ENCODE assay signal across 1 cellular context in the genomic region with DNA sequence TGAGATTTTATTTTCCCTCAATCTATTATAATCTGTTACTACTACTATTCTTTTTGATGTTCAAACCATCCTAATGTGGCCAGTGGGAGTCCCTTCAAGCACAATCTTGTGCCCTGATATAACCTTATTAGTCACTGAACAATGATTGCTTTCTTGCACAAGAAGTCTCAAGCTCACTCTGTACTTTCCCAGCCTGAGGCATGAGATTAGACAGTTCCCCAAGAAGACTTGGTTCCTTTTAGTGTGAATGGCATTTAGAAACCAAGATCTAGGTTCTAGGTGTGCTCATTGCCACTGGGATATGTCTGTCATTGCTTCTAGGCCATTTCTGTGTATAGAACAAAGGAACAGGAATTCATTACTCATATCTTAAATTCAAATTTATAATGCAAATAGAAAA.
TF ChIP-seq lines count a peak whose summit lies in the region.

No MANE protein-coding gene starts in this region.

TF ChIP-seq in IMR-90, 13 proteins besides CTCF, POLR2A, EP300 and RAD21:
- no peak for TF ChIP-seq CHD1 (IDR thresholded peaks at IDR 0.05; ENCODE audit: low read depth, low read length)
- no peak for TF ChIP-seq MXI1 (IDR thresholded peaks at IDR 0.05; ENCODE audit: borderline replicate concordance, low read depth, low read length)
- TF ChIP-seq BHLHE40 (IDR thresholded peaks at IDR 0.05; ENCODE audit: low read depth, low read length): no peak
- TF ChIP-seq, protein P1, sequence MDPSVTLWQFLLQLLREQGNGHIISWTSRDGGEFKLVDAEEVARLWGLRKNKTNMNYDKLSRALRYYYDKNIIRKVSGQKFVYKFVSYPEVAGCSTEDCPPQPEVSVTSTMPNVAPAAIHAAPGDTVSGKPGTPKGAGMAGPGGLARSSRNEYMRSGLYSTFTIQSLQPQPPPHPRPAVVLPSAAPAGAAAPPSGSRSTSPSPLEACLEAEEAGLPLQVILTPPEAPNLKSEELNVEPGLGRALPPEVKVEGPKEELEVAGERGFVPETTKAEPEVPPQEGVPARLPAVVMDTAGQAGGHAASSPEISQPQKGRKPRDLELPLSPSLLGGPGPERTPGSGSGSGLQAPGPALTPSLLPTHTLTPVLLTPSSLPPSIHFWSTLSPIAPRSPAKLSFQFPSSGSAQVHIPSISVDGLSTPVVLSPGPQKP (IDR thresholded peaks at IDR 0.05; ENCODE audit: borderline replicate concordance, low read depth, low read length): no peak
- TF ChIP-seq FOS (IDR thresholded peaks at IDR 0.05; ENCODE audit: low read depth, low read length): no peak
- TF ChIP-seq CEBPB (IDR thresholded peaks at IDR 0.05; ENCODE audit: low read depth, low read length): no peak
- no peak for TF ChIP-seq MAZ (IDR thresholded peaks at IDR 0.05; ENCODE audit: borderline replicate concordance, low read depth, low read length)
- no peak for TF ChIP-seq RCOR1 (IDR thresholded peaks at IDR 0.05; ENCODE audit: insufficient replicate concordance, low read length)
- TF ChIP-seq, protein P2, sequence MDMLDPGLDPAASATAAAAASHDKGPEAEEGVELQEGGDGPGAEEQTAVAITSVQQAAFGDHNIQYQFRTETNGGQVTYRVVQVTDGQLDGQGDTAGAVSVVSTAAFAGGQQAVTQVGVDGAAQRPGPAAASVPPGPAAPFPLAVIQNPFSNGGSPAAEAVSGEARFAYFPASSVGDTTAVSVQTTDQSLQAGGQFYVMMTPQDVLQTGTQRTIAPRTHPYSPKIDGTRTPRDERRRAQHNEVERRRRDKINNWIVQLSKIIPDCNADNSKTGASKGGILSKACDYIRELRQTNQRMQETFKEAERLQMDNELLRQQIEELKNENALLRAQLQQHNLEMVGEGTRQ (IDR thresholded peaks at IDR 0.05; ENCODE audit: low read depth, low read length): no peak
- TF ChIP-seq NFE2L2 (IDR thresholded peaks at IDR 0.05; ENCODE audit: low read depth, low read length): no peak
